ENCODE assay signal across 8 cellular contexts in genomic region chr16:67521095-67521804, GRCh38. TPM values are rescaled to one million over a fixed set of nuclear protein-coding genes. Genes with fewer than 3 reads are reported as not detected.
DNase-seq lines count a peak whose midpoint lies in the region; ATAC-seq and TF ChIP-seq lines count a peak whose summit lies in the region.

No MANE protein-coding gene starts in this region.

- 0 to 1% methylated on average over 25 of the region's 25 CpGs for WGBS in aorta, 2 donors

- H3K4me1 ChIP-seq in ascending aorta, result peaks cover 0 to 5% of the 10 kb centered on the region in 2 donors
- H3K4me1 ChIP-seq in rectal smooth muscle tissue (ENCODE audit: control insufficient read depth, insufficient read depth, low read length), result peaks cover 4% of the 10 kb centered on the region
- no peaks in the 10 kb centered on the region for H3K4me1 ChIP-seq in aorta (ENCODE audit: control insufficient read depth in 1 of 2, insufficient read depth in 2 of 2, low read length in 2 of 2)

- H3K27ac ChIP-seq in ascending aorta (peak overlapping the region; percentile 84 to 96), rectal smooth muscle tissue (ENCODE audit: low read depth, low read length) (peak overlapping the region; percentile 93), aorta (ENCODE audit: low read depth in 1 of 2, low read length in 2 of 2) (peak overlapping the region; percentile 10 to 96)

- peak overlapping the region; percentile 55 to 63 for H3K4me3 ChIP-seq in ascending aorta
- peak overlapping the region; percentile 74 for H3K4me3 ChIP-seq in rectal smooth muscle tissue (ENCODE audit: low read length)
- peak overlapping the region in 1 of 2 donors; percentile 67 for H3K4me3 ChIP-seq in aorta (ENCODE audit: low read length in 2 of 2)

- intact Hi-C loops in ascending aorta (cut with DNase I) (loop anchor here (1.0 to 10.0 kb wide), 8 partner anchors 9 to 444 kb away; partner anchors contain the start of genes ATP6V0D1, CTCF, GFOD2 and SLC12A4), aorta (cut with DNase I) (loop anchor here (2.0 to 5.0 kb wide), 2 partner anchors 39 to 148 kb away; partner anchors contain the start of genes AGRP (in 1 of the 2) and ATP6V0D1 (in 1 of the 2))

- ATAC-seq in GM18499 (IDR thresholded peaks at IDR 0.05; ENCODE audit: insufficient read depth, unreplicated experiment) (peak; percentile 61), HG02970 (IDR thresholded peaks at IDR 0.05; ENCODE audit: low FRiP score, unreplicated experiment) (peak; percentile 75), aorta (ENCODE audit: low FRiP score) (peak; percentile 97)

- DNase-seq in NCI-H187 (lab: John Stamatoyannopoulos, UW) (peak; percentile 75 to 87), T-helper 2 cell (peak; percentile 90 to 98 (median 94)), ascending aorta (ENCODE audit: low spot score in 2 of 2) (peak; percentile 79 to 99), hepatic stellate cell (ENCODE audit: low spot score) (peak; percentile 96), aorta (peak; percentile 97 to 98)

- TF ChIP-seq CTCF in ascending aorta (IDR thresholded peaks at IDR 0.05), result peak; percentile 80 to 98 (median 89)

- no peaks in the 10 kb centered on the region for H3K36me3 ChIP-seq in ascending aorta
- no peaks in the 10 kb centered on the region for H3K36me3 ChIP-seq in rectal smooth muscle tissue (ENCODE audit: control insufficient read depth, insufficient read depth, low read length)
- H3K36me3 ChIP-seq in aorta (ENCODE audit: control insufficient read depth in 1 of 2, insufficient read depth in 2 of 2, low read length in 1 of 2), result no peaks in the 10 kb centered on the region

- H3K9me3 ChIP-seq in ascending aorta, result no peaks in the 10 kb centered on the region
- H3K9me3 ChIP-seq in aorta (ENCODE audit: control insufficient read depth, low read length), result no peaks in the 10 kb centered on the region

- H3K9ac ChIP-seq in rectal smooth muscle tissue (ENCODE audit: low read length), result peak overlapping the region; percentile 41

- H3K27me3 ChIP-seq in ascending aorta (no peaks in the 10 kb centered on the region), rectal smooth muscle tissue (ENCODE audit: control insufficient read depth, insufficient read depth, low read length) (no peaks in the 10 kb centered on the region), aorta (ENCODE audit: control insufficient read depth in 1 of 2, insufficient read depth in 2 of 2, low read length in 1 of 2) (no peaks in the 10 kb centered on the region)

RNA-seq across cellular contexts. Expression of gene RIPOR1, which starts 7.4 kb away (rescaled TPM):
- 182 TPM for total RNA-seq in ascending aorta
- total RNA-seq in aorta, result 100 to 1,000 TPM; 105 to 120 TPM
- polyA plus RNA-seq in aorta, result 10 to 100 TPM; 22.7 to 65.5 TPM

RNA-seq across cellular contexts. Expression of gene AGRP, which starts 37.9 kb away (rescaled TPM):
- not detected for total RNA-seq in ascending aorta
- total RNA-seq in aorta, result not detected
- 1 to 10 TPM in 1 of 2 donors, not detected in 1; 1.5 TPM for polyA plus RNA-seq in aorta

RNA-seq across cellular contexts. Expression of gene ATP6V0D1, which starts 40.3 kb away (rescaled TPM):
- total RNA-seq in ascending aorta (64.3 TPM), aorta (10 to 100 TPM; 58.7 to 62.0 TPM)
- polyA plus RNA-seq in aorta, result 10 to 100 TPM; 52.0 to 88.0 TPM

RNA-seq across cellular contexts. Expression of gene CTCF, which starts 41.1 kb away (rescaled TPM):
- total RNA-seq in ascending aorta, result 38.6 TPM
- total RNA-seq in aorta, result 10 to 100 TPM; 28.5 to 35.8 TPM
- polyA plus RNA-seq in aorta, result 10 to 100 TPM; 16.5 to 25.8 TPM
